ENCODE assay signal across 1 cellular context in the genomic region with DNA sequence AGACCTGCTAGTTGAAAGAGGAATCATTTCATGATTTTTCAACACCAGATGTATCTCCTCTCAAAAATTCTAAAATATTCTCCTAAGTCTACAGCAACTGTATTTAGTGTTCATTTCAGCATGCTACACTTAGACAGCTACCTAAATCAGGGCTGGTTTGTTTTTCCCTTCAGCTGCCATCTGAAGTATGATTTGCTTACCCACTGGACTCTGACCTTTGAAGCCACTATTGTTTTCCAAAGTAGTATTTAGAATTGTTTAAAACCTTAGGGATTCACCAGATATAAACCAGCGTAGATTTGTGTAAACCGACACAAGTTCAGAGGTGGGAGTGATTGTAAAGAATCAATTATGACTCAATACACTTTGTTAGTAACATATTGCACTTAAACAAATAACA.
TF ChIP-seq lines count a peak whose summit lies in the region.

No MANE protein-coding gene starts in this region.

TF ChIP-seq in HepG2, 621 proteins besides CTCF, POLR2A, EP300 and RAD21 (continued from another document):
- TF ChIP-seq, protein P1, sequence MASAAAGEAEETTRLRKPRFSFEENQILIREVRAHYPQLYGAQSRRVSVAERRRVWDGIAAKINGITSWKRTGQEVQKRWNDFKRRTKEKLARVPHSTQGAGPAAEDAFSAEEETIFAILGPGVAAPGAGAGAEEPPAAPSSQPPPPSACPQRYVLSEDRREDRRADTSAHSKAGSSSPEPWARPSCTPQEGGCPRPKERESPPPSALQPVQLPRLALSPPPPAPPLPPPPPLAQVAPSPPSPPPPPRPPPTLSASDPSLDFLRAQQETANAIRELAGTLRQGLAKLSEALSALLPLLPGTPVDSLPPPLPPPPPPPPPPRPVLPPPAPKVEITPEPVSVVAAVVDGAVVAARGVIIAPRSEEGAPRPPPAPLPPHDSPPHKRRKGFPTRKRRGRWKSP (CRISPR knock-in tag; IDR thresholded peaks at IDR 0.05), result no peak
- TF ChIP-seq, protein P2, sequence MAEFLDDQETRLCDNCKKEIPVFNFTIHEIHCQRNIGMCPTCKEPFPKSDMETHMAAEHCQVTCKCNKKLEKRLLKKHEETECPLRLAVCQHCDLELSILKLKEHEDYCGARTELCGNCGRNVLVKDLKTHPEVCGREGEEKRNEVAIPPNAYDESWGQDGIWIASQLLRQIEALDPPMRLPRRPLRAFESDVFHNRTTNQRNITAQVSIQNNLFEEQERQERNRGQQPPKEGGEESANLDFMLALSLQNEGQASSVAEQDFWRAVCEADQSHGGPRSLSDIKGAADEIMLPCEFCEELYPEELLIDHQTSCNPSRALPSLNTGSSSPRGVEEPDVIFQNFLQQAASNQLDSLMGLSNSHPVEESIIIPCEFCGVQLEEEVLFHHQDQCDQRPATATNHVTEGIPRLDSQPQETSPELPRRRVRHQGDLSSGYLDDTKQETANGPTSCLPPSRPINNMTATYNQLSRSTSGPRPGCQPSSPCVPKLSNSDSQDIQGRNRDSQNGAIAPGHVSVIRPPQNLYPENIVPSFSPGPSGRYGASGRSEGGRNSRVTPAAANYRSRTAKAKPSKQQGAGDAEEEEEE (CRISPR knock-in tag; IDR thresholded peaks at IDR 0.05; ENCODE audit: borderline replicate concordance), result no peak
- 0 out of 2 replicates have a peak, but pooled peaks have one; percentile 28 for TF ChIP-seq ZMYM4 (CRISPR knock-in tag; IDR thresholded peaks at IDR 0.05)
- TF ChIP-seq ZSCAN12 (CRISPR knock-in tag; IDR thresholded peaks at IDR 0.05), result no peak
- no peak for TF ChIP-seq SOX13 (IDR thresholded peaks at IDR 0.05)
- TF ChIP-seq SOX13 (CRISPR knock-in tag; conservative IDR thresholded peaks at IDR 0.05 in 1 of 2, IDR thresholded peaks at IDR 0.05 in 1 of 2), result peak in 1 of 2 experiments; percentile 73; a peak in 2 of 4 replicates
- TF ChIP-seq MAFF (IDR thresholded peaks at IDR 0.05; ENCODE audit: low read depth, low read length), result no peak
- TF ChIP-seq, protein P3, sequence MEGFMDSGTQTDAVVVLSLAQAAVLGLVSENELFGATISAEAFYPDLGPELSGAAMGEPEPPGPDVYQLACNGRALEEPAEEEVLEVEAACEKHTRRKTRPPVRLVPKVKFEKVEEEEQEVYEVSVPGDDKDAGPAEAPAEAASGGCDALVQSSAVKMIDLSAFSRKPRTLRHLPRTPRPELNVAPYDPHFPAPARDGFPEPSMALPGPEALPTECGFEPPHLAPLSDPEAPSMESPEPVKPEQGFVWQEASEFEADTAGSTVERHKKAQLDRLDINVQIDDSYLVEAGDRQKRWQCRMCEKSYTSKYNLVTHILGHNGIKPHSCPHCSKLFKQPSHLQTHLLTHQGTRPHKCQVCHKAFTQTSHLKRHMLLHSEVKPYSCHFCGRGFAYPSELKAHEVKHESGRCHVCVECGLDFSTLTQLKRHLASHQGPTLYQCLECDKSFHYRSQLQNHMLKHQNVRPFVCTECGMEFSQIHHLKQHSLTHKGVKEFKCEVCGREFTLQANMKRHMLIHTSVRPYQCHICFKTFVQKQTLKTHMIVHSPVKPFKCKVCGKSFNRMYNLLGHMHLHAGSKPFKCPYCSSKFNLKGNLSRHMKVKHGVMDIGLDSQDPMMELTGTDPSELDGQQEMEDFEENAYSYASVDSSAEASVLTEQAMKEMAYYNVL (CRISPR knock-in tag; IDR thresholded peaks at IDR 0.05; ENCODE audit: borderline replicate concordance), result no peak
TF ChIP-seq in HepG2: peak in this region for 7.
